In the genomic region with DNA sequence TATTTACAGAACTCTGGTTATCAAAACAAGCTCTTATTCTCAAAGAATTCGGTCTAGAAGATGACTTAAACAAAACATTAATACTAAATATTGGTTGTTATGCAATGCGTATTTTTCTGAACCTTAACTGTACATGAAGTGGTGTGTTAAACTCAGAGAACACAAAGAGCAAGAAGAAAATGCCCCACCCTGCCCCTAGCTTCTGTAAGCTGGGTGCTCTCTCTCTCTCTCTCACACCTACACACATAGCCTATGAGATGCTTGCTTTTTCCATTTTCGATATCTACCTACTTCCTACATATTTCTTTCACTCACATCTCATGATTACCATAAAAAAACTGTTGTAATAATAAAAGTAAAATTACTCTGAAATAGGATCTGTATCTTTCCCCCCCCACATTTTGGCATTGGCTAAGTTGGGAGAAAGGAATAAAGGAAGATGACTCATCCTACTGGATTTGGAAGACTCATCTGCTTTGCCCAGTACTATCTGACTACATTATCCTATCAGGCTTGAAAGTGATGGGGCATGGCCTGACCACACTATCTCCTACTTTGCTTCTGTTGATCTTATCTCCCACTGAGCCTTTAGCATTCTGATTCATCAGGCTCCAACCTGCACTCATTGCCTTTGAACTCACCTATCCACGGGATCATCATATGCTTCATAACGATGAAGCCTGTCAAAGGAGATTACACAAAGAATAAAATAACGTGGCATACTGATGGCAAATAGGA, we compare ENCODE assay signal across 11 cellular contexts. TPM values are rescaled to one million over a fixed set of nuclear protein-coding genes. Genes with fewer than 3 reads are reported as not detected.
DNase-seq lines count a peak whose midpoint lies in the region; ATAC-seq, FAIRE-seq and TF ChIP-seq lines count a peak whose summit lies in the region.
"Had no signal": no experiment of that assay in that cellular context is flagged by ENCODE, and none has a peak within 500 bp of the region (broad histone marks: within the 10 kb centered on the region; RNA-seq: fewer than 3 reads in every experiment).

No MANE protein-coding gene starts in this region.

- no peak overlapping the region for H2AFZ ChIP-seq in astrocyte (ENCODE audit: low read depth, low read length)

- H3K79me2 ChIP-seq in astrocyte (ENCODE audit: insufficient read depth, low read length): peaks cover 55% of the 10 kb centered on the region

- ATAC-seq in CD4-positive, CD25-positive, alpha-beta regulatory T cell (ENCODE audit: low read depth in 2 of 2): no peak
- ATAC-seq in naive thymus-derived CD4-positive, alpha-beta T cell: no peak
- ATAC-seq in HG03139 (IDR thresholded peaks at IDR 0.05; ENCODE audit: unreplicated experiment) (no peak), HG03025 (IDR thresholded peaks at IDR 0.05; ENCODE audit: low FRiP score, unreplicated experiment) (no peak), esophagus mucosa (no peak)
- ATAC-seq: upper lobe of right lung had no signal

- peaks cover 0 to 9% of the 10 kb centered on the region in 2 experiments for H3K9me3 ChIP-seq in CD4-positive, CD25-positive, alpha-beta regulatory T cell (ENCODE audit: control insufficient read depth in 2 of 2, low read length in 2 of 2)
- H3K9me3 ChIP-seq in astrocyte (ENCODE audit: insufficient read depth, low read depth, low read length): peaks cover 5% of the 10 kb centered on the region
- peaks cover 0 to 6% (median 0%) of the 10 kb centered on the region in 3 experiments for H3K9me3 ChIP-seq in naive thymus-derived CD4-positive, alpha-beta T cell (ENCODE audit: control insufficient read depth in 2 of 3, low read length in 3 of 3)
- H3K9me3 ChIP-seq: upper lobe of right lung had no signal

- H3K4me2 ChIP-seq in astrocyte (ENCODE audit: low read length): peak overlapping the region; percentile 44

- FAIRE-seq in astrocyte (lab: Jason Lieb, UNC): peak; percentile 45

- peaks cover 23% of the 10 kb centered on the region for H3K4me1 ChIP-seq in CD4-positive, CD25-positive, alpha-beta regulatory T cell (ENCODE audit: control insufficient read depth, insufficient read depth, low read length, poor library complexity, severe bottlenecking)
- peaks cover 19% of the 10 kb centered on the region for H3K4me1 ChIP-seq in astrocyte (ENCODE audit: insufficient read depth, low read length)
- H3K4me1 ChIP-seq in naive thymus-derived CD4-positive, alpha-beta T cell (ENCODE audit: control insufficient read depth in 2 of 2, insufficient read depth in 2 of 2, low read length in 2 of 2): peaks cover 18 to 19% of the 10 kb centered on the region in 2 donors

- H3K36me3 Mint-ChIP-seq in CD4-positive, CD25-positive, alpha-beta regulatory T cell: peaks cover 34% of the 10 kb centered on the region
- peaks cover 21% of the 10 kb centered on the region for H3K36me3 Mint-ChIP-seq in HFFc6 (ENCODE audit: low read depth)
- H3K36me3 Mint-ChIP-seq in astrocyte (ENCODE audit: low read depth, unreplicated experiment): peaks cover 10% of the 10 kb centered on the region
- peaks cover 10 to 46% (median 34%) of the 10 kb centered on the region in 5 donors for H3K36me3 Mint-ChIP-seq in naive thymus-derived CD4-positive, alpha-beta T cell

- CTCF ChIA-PET in naive thymus-derived CD4-positive, alpha-beta T cell (lab: Charles Lee): interaction anchor here (0.7 kb wide), 1 partner anchor 30 kb away, joined by 3 read pairs; no protein-coding TSS in a partner anchor

- peak overlapping the region; percentile 2 for H3K4me3 ChIP-seq in CD4-positive, CD25-positive, alpha-beta regulatory T cell (ENCODE audit: low read depth, low read length)
- H3K4me3 ChIP-seq in astrocyte (ENCODE audit: insufficient read depth, low read depth, low read length): no peak overlapping the region
- no peak overlapping the region for H3K4me3 ChIP-seq in naive thymus-derived CD4-positive, alpha-beta T cell (ENCODE audit: low read length)
- H3K4me3 ChIP-seq: upper lobe of right lung had no signal

- peak in 1 of 3 donors; percentile 24 for DNase-seq in CD4-positive, CD25-positive, alpha-beta regulatory T cell
- DNase-seq in HFFc6 (peak; percentile 82), astrocyte (ENCODE audit: low read depth) (peak; percentile 66), islet precursor cell (peak; percentile 87)
- DNase-seq in naive thymus-derived CD4-positive, alpha-beta T cell: no peak
- DNase-seq: NCI-H2171 treated with DMSO at 0.1 percent for 48 hours, upper lobe of right lung had no signal

- TF ChIP-seq CTCF in HFFc6 (IDR thresholded peaks at IDR 0.05): no peak
- TF ChIP-seq CTCF in astrocyte (IDR thresholded peaks at IDR 0.05; ENCODE audit: insufficient read depth, low read depth, low read length): no peak

- no peaks in the 10 kb centered on the region for H4K20me1 ChIP-seq in astrocyte (ENCODE audit: insufficient read depth, low read length)

- peaks cover 0 to 25% (median 2%) of the 10 kb centered on the region in 7 donors for H3K9me3 Mint-ChIP-seq in CD4-positive, CD25-positive, alpha-beta regulatory T cell
- H3K9me3 Mint-ChIP-seq in HFFc6 (peaks cover 3% of the 10 kb centered on the region; the same call in 1 of the 2 replicates), astrocyte (ENCODE audit: unreplicated experiment) (peaks cover 6% of the 10 kb centered on the region)
- peaks cover 0 to 16% (median 6%) of the 10 kb centered on the region in 11 donors for H3K9me3 Mint-ChIP-seq in naive thymus-derived CD4-positive, alpha-beta T cell

- peaks cover 8% of the 10 kb centered on the region for H3K36me3 ChIP-seq in CD4-positive, CD25-positive, alpha-beta regulatory T cell (ENCODE audit: control insufficient read depth, insufficient read depth, low read length)
- H3K36me3 ChIP-seq in astrocyte (ENCODE audit: insufficient read depth, low read length): no peaks in the 10 kb centered on the region
- peaks cover 0 to 8% (median 0%) of the 10 kb centered on the region in 3 experiments for H3K36me3 ChIP-seq in naive thymus-derived CD4-positive, alpha-beta T cell (ENCODE audit: control insufficient read depth in 2 of 3, insufficient read depth in 3 of 3, low read length in 3 of 3)
- H3K36me3 ChIP-seq: upper lobe of right lung had no signal

- H3K27me3 Mint-ChIP-seq in CD4-positive, CD25-positive, alpha-beta regulatory T cell: no peaks in the 10 kb centered on the region
- no peaks in the 10 kb centered on the region for H3K27me3 Mint-ChIP-seq in HFFc6 (ENCODE audit: insufficient read depth)
- H3K27me3 Mint-ChIP-seq in astrocyte (ENCODE audit: low read depth, unreplicated experiment): no peaks in the 10 kb centered on the region
- H3K27me3 Mint-ChIP-seq in naive thymus-derived CD4-positive, alpha-beta T cell: no peaks in the 10 kb centered on the region

- intact Hi-C loops in naive thymus-derived CD4-positive, alpha-beta T cell (cut with micrococcal nuclease): no loop called here

- peak overlapping the region; percentile 42 to 72 (median 50) for H3K4me3 Mint-ChIP-seq in CD4-positive, CD25-positive, alpha-beta regulatory T cell
- peak overlapping the region; percentile 67 for H3K4me3 Mint-ChIP-seq in HFFc6
- H3K4me3 Mint-ChIP-seq in astrocyte (ENCODE audit: unreplicated experiment): no peak overlapping the region
- peak overlapping the region in 3 of 10 donors; percentile 10 to 16 (median 10) for H3K4me3 Mint-ChIP-seq in naive thymus-derived CD4-positive, alpha-beta T cell
- H3K4me3 Mint-ChIP-seq: T-helper 1 cell treated with Interleukin-12 subunit alpha and Interleukin-12 subunit beta and Interleukin-4 antibody, amounts not matched to agents 30 μg/mL and 1 μg/mL, for 36 hours had no signal

- no peak overlapping the region for H3K9ac ChIP-seq in astrocyte (ENCODE audit: low read length)

- no peak overlapping the region for H3K27ac ChIP-seq in CD4-positive, CD25-positive, alpha-beta regulatory T cell (ENCODE audit: insufficient read depth, low read length, poor library complexity, severe bottlenecking)
- H3K27ac ChIP-seq in astrocyte (ENCODE audit: low read depth, low read length): no peak overlapping the region
- no peak overlapping the region for H3K27ac ChIP-seq in naive thymus-derived CD4-positive, alpha-beta T cell (ENCODE audit: low read depth, low read length)
- H3K27ac ChIP-seq: upper lobe of right lung had no signal

- H3K27me3 ChIP-seq in CD4-positive, CD25-positive, alpha-beta regulatory T cell (ENCODE audit: control insufficient read depth, insufficient read depth, low read length): no peaks in the 10 kb centered on the region
- no peaks in the 10 kb centered on the region for H3K27me3 ChIP-seq in astrocyte (ENCODE audit: insufficient read depth, low read length)
- no peaks in the 10 kb centered on the region for H3K27me3 ChIP-seq in naive thymus-derived CD4-positive, alpha-beta T cell (ENCODE audit: control insufficient read depth in 2 of 2, insufficient read depth in 2 of 2, low read length in 2 of 2)
- H3K27me3 ChIP-seq: upper lobe of right lung had no signal

- POLR2A ChIA-PET in naive thymus-derived CD4-positive, alpha-beta T cell (lab: Charles Lee): no interaction called here

- H3K4me1 Mint-ChIP-seq in CD4-positive, CD25-positive, alpha-beta regulatory T cell: peaks cover 20 to 67% (median 42%) of the 10 kb centered on the region in 4 donors
- H3K4me1 Mint-ChIP-seq in HFFc6 (ENCODE audit: low read depth) (peaks cover 50% of the 10 kb centered on the region), astrocyte (ENCODE audit: low read depth, unreplicated experiment) (peaks cover 32% of the 10 kb centered on the region)
- peaks cover 16 to 56% (median 49%) of the 10 kb centered on the region in 7 donors for H3K4me1 Mint-ChIP-seq in naive thymus-derived CD4-positive, alpha-beta T cell

- peak overlapping the region; percentile 5 to 80 (median 51) for H3K27ac Mint-ChIP-seq in CD4-positive, CD25-positive, alpha-beta regulatory T cell
- H3K27ac Mint-ChIP-seq in HFFc6 (peak overlapping the region; percentile 86), astrocyte (ENCODE audit: unreplicated experiment) (no peak overlapping the region)
- H3K27ac Mint-ChIP-seq in naive thymus-derived CD4-positive, alpha-beta T cell: peak overlapping the region in 1 of 9 donors; percentile 24
- H3K27ac Mint-ChIP-seq: T-helper 1 cell treated with Interleukin-12 subunit alpha and Interleukin-12 subunit beta and Interleukin-4 antibody, amounts not matched to agents 30 μg/mL and 1 μg/mL, for 36 hours had no signal

RNA-seq across cellular contexts. Expression of a gene that starts 2.9 kb away (rescaled TPM):
- total RNA-seq in CD4-positive, CD25-positive, alpha-beta regulatory T cell: 17.2 TPM
- polyA plus RNA-seq in CD4-positive, CD25-positive, alpha-beta regulatory T cell: 10 to 100 TPM; 45.4 to 89.0 (median 52.9) TPM
- 10 to 100 TPM; 42.9 to 53.3 (median 46.4) TPM for total RNA-seq in HFFc6 (2021; fragmentation: NEBNext Ultra II Directional; extraction: Animal tissue kit (Norgen Biotek cat#: 25700))
- total RNA-seq in astrocyte (29.8 and 31.0 TPM in 2 replicates), esophagus mucosa (18.0 TPM)
- total RNA-seq in naive thymus-derived CD4-positive, alpha-beta T cell: 10 to 100 TPM in 4 of 5 experiments, 1 to 10 TPM in 1; 6.8 to 23.9 (median 14.0) TPM
- polyA plus RNA-seq in naive thymus-derived CD4-positive, alpha-beta T cell: 10 to 100 TPM; 30.0 to 40.1 TPM

RNA-seq across cellular contexts. Expression of a gene that starts 3.0 kb away (rescaled TPM):
- total RNA-seq in CD4-positive, CD25-positive, alpha-beta regulatory T cell: 11.4 TPM
- polyA plus RNA-seq in CD4-positive, CD25-positive, alpha-beta regulatory T cell: 10 to 100 TPM in 1 of 4 donors, 1 to 10 TPM in 3; 6.1 to 10.0 (median 9.1) TPM
- total RNA-seq in HFFc6 (2021; fragmentation: NEBNext Ultra II Directional; extraction: Animal tissue kit (Norgen Biotek cat#: 25700)): 10 to 100 TPM; 20.7 to 27.6 (median 24.9) TPM
- total RNA-seq in astrocyte (17.2 and 19.4 TPM in 2 replicates), esophagus mucosa (10.5 TPM)
- 10 to 100 TPM; 13.5 to 24.7 (median 19.3) TPM for total RNA-seq in naive thymus-derived CD4-positive, alpha-beta T cell
- 1 to 10 TPM; 9.2 to 9.6 TPM for polyA plus RNA-seq in naive thymus-derived CD4-positive, alpha-beta T cell

RNA-seq across cellular contexts. Expression of a gene that starts 56.3 kb away (rescaled TPM):
- total RNA-seq in CD4-positive, CD25-positive, alpha-beta regulatory T cell: not detected
- polyA plus RNA-seq in CD4-positive, CD25-positive, alpha-beta regulatory T cell: not detected
- total RNA-seq in HFFc6 (2021; fragmentation: NEBNext Ultra II Directional; extraction: Animal tissue kit (Norgen Biotek cat#: 25700)): not detected
- total RNA-seq in astrocyte (not detected in 2 replicates), esophagus mucosa (not detected)
- not detected for total RNA-seq in naive thymus-derived CD4-positive, alpha-beta T cell
- not detected for polyA plus RNA-seq in naive thymus-derived CD4-positive, alpha-beta T cell
- total RNA-seq: upper lobe of right lung had no signal

Comparison
In these comparisons a context has a peak if more than half of its experiments do, and no peak if none do; other contexts are left out.
1. DNase-seq: peak in HFFc6 (single experiment), astrocyte (single experiment) and islet precursor cell (single experiment); none in naive thymus-derived CD4-positive, alpha-beta T cell (0 of 9).